1 cellular context compared by ENCODE assay signal in genomic region chr20:64110411-64111068, GRCh38.
TF ChIP-seq lines count a peak whose summit lies in the region.

No MANE protein-coding gene starts in this region.

TF ChIP-seq in SK-N-SH, 30 proteins besides CTCF, POLR2A, EP300 and RAD21 (continued from another document):
- TF ChIP-seq PBX3 (IDR thresholded peaks at IDR 0.05), result no peak
- TF ChIP-seq SMC3 (IDR thresholded peaks at IDR 0.05; ENCODE audit: low read depth, low read length), result no peak
- no peak for TF ChIP-seq JUND (IDR thresholded peaks at IDR 0.05)
- TF ChIP-seq TAF1 (IDR thresholded peaks at IDR 0.05; ENCODE audit: borderline replicate concordance, low read depth, low read length), result no peak
- no peak for TF ChIP-seq ELF1 (IDR thresholded peaks at IDR 0.05)
- no peak for TF ChIP-seq EZH2phosphoT487 (IDR thresholded peaks at IDR 0.05; ENCODE audit: borderline replicate concordance, low read depth)
- TF ChIP-seq RFX5 (IDR thresholded peaks at IDR 0.05; ENCODE audit: low read length), result no peak
- TF ChIP-seq REST (IDR thresholded peaks at IDR 0.05; ENCODE audit: low read depth, low read length), result no peak
